In the genomic region with DNA sequence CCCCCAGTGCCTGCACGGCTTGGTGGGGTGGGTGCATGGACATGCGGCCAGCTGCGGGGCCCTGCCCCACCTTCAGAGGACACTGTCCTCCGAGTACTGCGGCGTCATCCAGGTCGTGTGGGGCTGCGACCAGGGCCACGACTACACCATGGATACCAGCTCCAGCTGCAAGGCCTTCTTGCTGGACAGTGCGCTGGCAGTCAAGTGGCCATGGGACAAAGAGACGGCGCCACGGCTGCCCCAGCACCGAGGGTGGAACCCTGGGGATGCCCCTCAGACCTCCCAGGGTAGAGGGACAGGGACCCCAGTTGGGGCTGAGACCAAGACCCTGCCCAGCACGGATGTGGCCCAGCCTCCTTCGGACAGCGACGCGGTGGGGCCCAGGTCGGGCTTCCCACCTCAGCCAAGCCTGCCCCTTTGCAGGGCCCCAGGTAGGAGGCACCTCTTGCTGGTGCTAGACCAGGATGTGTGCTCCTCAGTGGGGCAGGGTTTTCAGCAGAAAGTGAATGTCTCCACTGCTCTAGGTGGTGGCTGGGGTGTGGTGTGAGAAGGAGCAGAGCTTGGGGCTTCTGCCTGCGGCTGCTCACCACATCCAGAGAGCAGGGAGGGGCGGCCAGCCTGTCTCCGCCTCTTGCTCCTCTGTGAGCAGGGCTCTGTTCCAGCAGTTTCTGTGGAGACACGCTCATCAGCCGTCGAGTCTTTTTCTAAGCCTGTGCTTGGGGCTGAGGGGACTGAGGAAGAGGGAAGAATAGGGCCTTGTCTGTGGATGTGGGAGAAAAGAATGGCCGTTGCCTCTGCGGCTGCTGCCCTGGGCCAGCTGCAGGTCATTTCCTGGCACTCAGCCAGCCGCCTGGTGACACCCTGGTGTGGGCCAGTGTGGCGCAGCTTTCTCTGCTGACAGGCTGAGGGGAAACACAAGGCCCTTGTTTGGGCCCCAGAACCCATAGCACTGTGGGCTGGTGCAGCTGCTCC, we compare ENCODE assay signal across 7 cellular contexts. TPM values are rescaled to one million over a fixed set of nuclear protein-coding genes. Genes with fewer than 3 reads are reported as not detected.
A peak's percentile ranks its signal among the peaks of the same experiment; 100 is the strongest.
DNase-seq lines count a peak whose midpoint lies in the region; ATAC-seq and TF ChIP-seq lines count a peak whose summit lies in the region.

No MANE protein-coding gene starts in this region.

- H3K36me3 ChIP-seq in PC-3 (ENCODE audit: low read depth, low read length): no peaks in the 10 kb centered on the region

- peaks cover 21% of the 10 kb centered on the region for H3K4me1 ChIP-seq in PC-3 (ENCODE audit: insufficient read depth, low read length)

- no TSS peak for BruUV-seq in PC-3 (replicated peaks; lab: Mats Ljungman, UMichigan)

- no peak for TF ChIP-seq CTCF in PC-3 (conservative IDR thresholded peaks at IDR 0.05; ENCODE audit: low read depth, low read length)

- H3K9me3 ChIP-seq in PC-3 (ENCODE audit: low read length): no peaks in the 10 kb centered on the region

- CTCF ChIA-PET in PC-3 (lab: Charles Lee): interaction anchor here (0.5 kb wide), 1 partner anchor 115 kb away, joined by 3 read pairs; no protein-coding TSS in a partner anchor

- H3K27me3 ChIP-seq in PC-3 (ENCODE audit: low read length): no peaks in the 10 kb centered on the region

- ATAC-seq in PC-3 (no peak), HG03280 (IDR thresholded peaks at IDR 0.05; ENCODE audit: unreplicated experiment) (no peak)

- H2AFZ ChIP-seq in PC-3 (ENCODE audit: low read length): no peak overlapping the region

- H3K9ac ChIP-seq in PC-3 (ENCODE audit: low read length): peak overlapping the region; percentile 80; the same call in 1 of the 2 replicates

- H4K20me1 ChIP-seq in PC-3 (ENCODE audit: low read length): peaks cover 15% of the 10 kb centered on the region

- POLR2A ChIA-PET in PC-3 (lab: Charles Lee; ENCODE audit: unreplicated experiment): no interaction called here

- H3K4me3 ChIP-seq in PC-3 (ENCODE audit: low read length): peak overlapping the region; percentile 72

- DNase-seq in PC-3 (no peak), activated gamma-delta T cell (lab: John Stamatoyannopoulos, UW) (peak; percentile 66), globus pallidus (ENCODE audit: low spot score) (peak; percentile 100), NCI-H2081 treated with DMSO at 0.1 percent for 48 hours (lab: John Stamatoyannopoulos, UW) (no peak), NCI-H774 (lab: John Stamatoyannopoulos, UW) (no peak)
- peak; percentile 43 to 49 for DNase-seq in stimulated activated CD4-positive, alpha-beta T cell treated with anti-CD3 and anti-CD28 coated beads, Interleukin-2, amount 100 ng/mL, for 48 hours

- no peaks in the 10 kb centered on the region for H3F3A ChIP-seq in PC-3 (ENCODE audit: low read length, unreplicated experiment)

- no peak overlapping the region for H3K27ac ChIP-seq in PC-3 (ENCODE audit: low read length)

- intact Hi-C loops in PC-3 (cut with micrococcal nuclease): no loop called here

- no peaks in the 10 kb centered on the region for H3K9me2 ChIP-seq in PC-3 (replicated peaks; ENCODE audit: low read length)

- H3K4me2 ChIP-seq in PC-3 (ENCODE audit: low read length): peak overlapping the region; percentile 89

- H3K79me2 ChIP-seq in PC-3 (ENCODE audit: low read length): peaks cover 26% of the 10 kb centered on the region

RNA-seq across cellular contexts. Expression of a gene that starts 2.2 kb away (rescaled TPM):
- total RNA-seq in PC-3 (2014; rRNA removed): 30.1 and 32.7 TPM in 2 replicates

RNA-seq across cellular contexts. Expression of a gene that starts 2.9 kb away (rescaled TPM):
- total RNA-seq in PC-3 (2014; rRNA removed): 4.4 and 6.7 TPM in 2 replicates

RNA-seq across cellular contexts. Expression of a gene that starts 22.1 kb away (rescaled TPM):
- total RNA-seq in PC-3 (2014; rRNA removed): 12.2 and 21.5 TPM in 2 replicates

RNA-seq across cellular contexts. Expression of a gene that starts 37.1 kb away (rescaled TPM):
- total RNA-seq in PC-3 (2014; rRNA removed): 50.0 and 51.1 TPM in 2 replicates

Comparison
In these comparisons a context has a peak if more than half of its experiments do, and no peak if none do; other contexts are left out.
1. DNase-seq: peak in activated gamma-delta T cell (single experiment), globus pallidus (single experiment) and stimulated activated CD4-positive, alpha-beta T cell treated with anti-CD3 and anti-CD28 coated beads, Interleukin-2, amount 100 ng/mL, for 48 hours (2 of 2); none in PC-3 (single experiment), NCI-H2081 treated with DMSO at 0.1 percent for 48 hours (single experiment) and NCI-H774 (single experiment).